In the genomic region with DNA sequence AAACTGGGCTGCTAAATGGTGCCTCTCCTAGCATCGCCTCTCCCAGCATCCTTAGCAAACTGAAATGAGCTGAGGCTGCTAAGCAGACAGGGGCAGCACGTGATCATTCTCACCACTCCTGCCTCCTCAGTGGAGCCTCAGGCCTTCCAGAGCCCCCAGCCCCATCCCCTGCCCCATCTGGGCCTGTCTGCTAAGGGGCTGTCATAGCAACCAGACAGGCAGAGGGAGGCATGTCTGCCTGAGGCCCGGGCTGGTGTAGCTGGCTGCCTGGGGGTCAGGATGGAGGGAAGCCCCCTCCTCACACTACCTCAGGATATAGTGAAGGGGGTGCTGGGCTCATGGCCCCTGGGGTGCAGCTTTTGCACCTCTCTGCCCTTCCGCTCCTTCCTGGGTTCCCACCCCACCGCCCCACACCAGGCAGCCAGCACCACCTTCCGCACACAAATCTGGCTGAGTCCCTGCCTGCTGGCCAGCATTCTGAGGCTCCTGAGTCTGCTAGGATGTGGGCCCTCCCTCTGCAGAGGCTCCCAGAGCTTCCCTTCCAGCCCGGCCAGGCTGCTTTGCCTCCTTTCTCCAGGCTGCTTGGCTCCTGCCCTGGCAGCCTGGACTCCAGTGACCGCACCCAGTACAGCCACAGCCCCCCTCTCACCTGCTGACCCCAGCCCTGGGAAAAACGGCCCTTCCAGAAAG, we compare ENCODE assay signal across 22 cellular contexts. TPM values are rescaled to one million over a fixed set of nuclear protein-coding genes. Genes with fewer than 3 reads are reported as not detected.
A peak's percentile ranks its signal among the peaks of the same experiment; 100 is the strongest.
DNase-seq lines count a peak whose midpoint lies in the region; ATAC-seq and TF ChIP-seq lines count a peak whose summit lies in the region.
"Had no signal": no experiment of that assay in that cellular context is flagged by ENCODE, and none has a peak within 500 bp of the region (broad histone marks: within the 10 kb centered on the region; RNA-seq: fewer than 3 reads in every experiment).

No MANE protein-coding gene starts in this region.

- H3K27ac ChIP-seq in mesodermal cell (ENCODE audit: low read depth, low read length, severe bottlenecking) (peak overlapping the region; percentile 57), testis (peak overlapping the region in 1 of 2 donors; percentile 45)
- H3K27ac ChIP-seq: HL-60, RWPE1 had no signal

- H3K4me3 ChIP-seq in mesodermal cell (ENCODE audit: extremely low read depth, insufficient read depth, low read length, poor library complexity, severe bottlenecking) (no peak overlapping the region), testis (no peak overlapping the region)
- H3K4me3 ChIP-seq: HAP-1, MG63 had no signal

- TF ChIP-seq POLR2A in testis (IDR thresholded peaks at IDR 0.05) = no peak

- peak; percentile 17 for DNase-seq in NCI-H82 (lab: John Stamatoyannopoulos, UW)
- no peak for DNase-seq in NCI-H82 treated with DMSO at 0.1 percent for 48 hours (lab: John Stamatoyannopoulos, UW; ENCODE audit: unreplicated experiment)
- peak; percentile 13 for DNase-seq in cerebellum (ENCODE audit: low spot score)
- peak; percentile 49 for DNase-seq in testis
- DNase-seq in NAMALWA (ENCODE audit: low spot score) = no peak
- DNase-seq: 8988T, DMS 273 treated with DMSO at 0.1 percent for 48 hours, DND-41, Kasumi-1, MG63, NCI-H1092 treated with DMSO at 0.1 percent for 48 hours, NCI-H146, NCI-H2081 treated with DMSO at 0.1 percent for 48 hours, NCI-H510A treated with DMSO at 0.1 percent for 48 hours, PC-3, SIG-M5 had no signal

- H3K4me1 ChIP-seq in mesodermal cell (ENCODE audit: control insufficient read depth, insufficient read depth, low read length, poor library complexity, severe bottlenecking) (no peaks in the 10 kb centered on the region), testis (peaks cover 44% of the 10 kb centered on the region)
- H3K4me1 ChIP-seq: HAP-1 had no signal

- H3K36me3 ChIP-seq in mesodermal cell (ENCODE audit: control insufficient read depth, insufficient read depth, low read length) (no peaks in the 10 kb centered on the region), testis (ENCODE audit: low read depth, missing control alignments) (no peaks in the 10 kb centered on the region)
- H3K36me3 ChIP-seq: HAP-1, MG63 had no signal

- intact Hi-C loops in testis (cut with DNase I; ENCODE audit: low total_unique reads) = loop anchor here (10.0 kb wide), 1 partner anchor 150 kb away; no protein-coding TSS in a partner anchor

- WGBS in mesodermal cell (ENCODE audit: insufficient coverage in 2 of 2), 2 experiments = 77 to 79% methylated on average over 5 to 6 of the region's 9 CpGs
- WGBS in testis, 2 donors = 69 to 71% methylated on average over 6 to 9 of the region's 9 CpGs

- ATAC-seq in HG02610 (IDR thresholded peaks at IDR 0.05; ENCODE audit: unreplicated experiment) (no peak), GM19324 (IDR thresholded peaks at IDR 0.05; ENCODE audit: low FRiP score, unreplicated experiment) (no peak)
- ATAC-seq: PC-3 had no signal

- no peaks in the 10 kb centered on the region for H3K27me3 ChIP-seq in testis
- H3K27me3 ChIP-seq: MG63 had no signal

- H3K9me3 ChIP-seq in mesodermal cell (ENCODE audit: control insufficient read depth, low read length) (no peaks in the 10 kb centered on the region), testis (no peaks in the 10 kb centered on the region)
- H3K9me3 ChIP-seq: HAP-1, MG63 had no signal

- TF ChIP-seq CTCF in testis (IDR thresholded peaks at IDR 0.05) = no peak

RNA-seq across cellular contexts. Expression of gene TTLL12, which starts 47.5 kb away (rescaled TPM):
- total RNA-seq in cerebellum (17.7 TPM), testis (100 to 1,000 TPM; 111 to 175 TPM)
- 24.9 TPM for polyA plus RNA-seq in mesodermal cell (2013, experiment 1 of 2)
- polyA plus RNA-seq in mesodermal cell (2013, experiment 2 of 2) = 21.0 TPM
- polyA plus RNA-seq in testis (ENCODE audit: insufficient read depth, low read depth, low replicate concordance) = 62.0 TPM

Comparison
In these comparisons a context has a peak if more than half of its experiments do, and no peak if none do; other contexts are left out.
1. DNase-seq: peak in NCI-H82 (single experiment), cerebellum (single experiment) and testis (single experiment); none in NCI-H82 treated with DMSO at 0.1 percent for 48 hours (single experiment) and NAMALWA (single experiment).